In genomic region chr2:238684362-238685326, GRCh38 we compare ENCODE assay signal across 9 cellular contexts.
DNase-seq lines count a peak whose midpoint lies in the region; ATAC-seq, FAIRE-seq and TF ChIP-seq lines count a peak whose summit lies in the region.
"Had no signal": no experiment of that assay in that cellular context is flagged by ENCODE, and none has a peak within 500 bp of the region (broad histone marks: within the 10 kb centered on the region; RNA-seq: fewer than 3 reads in every experiment).

No MANE protein-coding gene starts in this region.

- TF ChIP-seq CTCF in A549 (IDR thresholded peaks at IDR 0.05) (peak; percentile 50), HepG2 (CRISPR knock-in tag; IDR thresholded peaks at IDR 0.05) (no peak), Peyer's patch (IDR thresholded peaks at IDR 0.05) (no peak), glutamatergic neuron (IDR thresholded peaks at IDR 0.05; ENCODE audit: partially characterized antibody, unreplicated experiment) (no peak)

- CTCF ChIA-PET in A549 (lab: Yijun Ruan, JAX) = interaction anchor here (0.7 to 1.2 kb wide), 5 partner anchors 12 to 275 kb away, joined by 3 to 5 read pairs (median 3); no protein-coding TSS in a partner anchor
- CTCF ChIA-PET in HepG2 (lab: Yijun Ruan, JAX; ENCODE audit: low intra/inter-chr PET ratio, low total read pairs) = no interaction called here

- in situ Hi-C loops in T47D (cut with HindIII; ENCODE audit: low pct_unique_long_range_greater_than_20kb, low sequenced_read_pairs) (no loop called here), HepG2 (cut with HindIII; ENCODE audit: extremely low pct_ligation_motif_present, low pct_unique_long_range_greater_than_20kb) (no loop called here)

- peak; percentile 96 for FAIRE-seq in A549 (lab: Jason Lieb, UNC)
- FAIRE-seq in HepG2 (lab: Jason Lieb, UNC) = no peak

- H3K9me3 ChIP-seq in A549 = peaks cover 28% of the 10 kb centered on the region
- H3K9me3 ChIP-seq in HepG2 (ENCODE audit: low read length) = peaks cover 5% of the 10 kb centered on the region; the same call in 1 of the 2 replicates
- no peaks in the 10 kb centered on the region for H3K9me3 ChIP-seq in Peyer's patch

- ATAC-seq in A549 = peak; percentile 97 to 98
- no peak for ATAC-seq in HepG2

- WGBS in A549 (ENCODE audit: missing lambda C conversion rate) = under 1% methylated on average over 8 of the region's 8 CpGs
- WGBS in HepG2 (ENCODE audit: low lambda C conversion rate) = 9% methylated on average over 8 of the region's 8 CpGs

- peaks cover under 1 to 37% of the 10 kb centered on the region in 2 experiments; a peak in 3 of 5 replicates for H3K27me3 ChIP-seq in HepG2 (ENCODE audit: control insufficient read depth in 1 of 2, insufficient read depth in 2 of 2, low read length in 2 of 2)
- H3K27me3 ChIP-seq in Peyer's patch = no peaks in the 10 kb centered on the region

- H3K4me2 ChIP-seq in A549 = peak overlapping the region; percentile 61
- H3K4me2 ChIP-seq in HepG2 (ENCODE audit: low read depth, low read length) = no peak overlapping the region

- BruUV-seq in HepG2 (replicated peaks; lab: Mats Ljungman, UMichigan) = no TSS peak

- H3K4me1 ChIP-seq in A549 (peaks cover 26% of the 10 kb centered on the region), HepG2 (ENCODE audit: insufficient read depth, low read length) (no peaks in the 10 kb centered on the region), Peyer's patch (no peaks in the 10 kb centered on the region)

- H3K27ac ChIP-seq in A549 = peak overlapping the region; percentile 95 to 96
- no peak overlapping the region for H3K27ac ChIP-seq in HepG2 (ENCODE audit: extremely low read length, insufficient read depth, low read length)
- peak overlapping the region in 2 of 4 donors; percentile 3 to 44 for H3K27ac ChIP-seq in Peyer's patch

- H3K4me3 Mint-ChIP-seq in glutamatergic neuron (ENCODE audit: unreplicated experiment) = no peak overlapping the region

- H3K36me3 ChIP-seq in HepG2 (replicated peaks in 1 of 2; ENCODE audit: control insufficient read depth in 1 of 2, insufficient read depth in 2 of 2, low read length in 2 of 2) (no peaks in the 10 kb centered on the region), Peyer's patch (no peaks in the 10 kb centered on the region)

- H2AFZ ChIP-seq in HepG2 (ENCODE audit: low read length) = no peak overlapping the region

- TF ChIP-seq RAD21 in A549 (conservative IDR thresholded peaks at IDR 0.05 in 1 of 2, IDR thresholded peaks at IDR 0.05 in 1 of 2) = peak; percentile 65 to 76
- TF ChIP-seq RAD21 in HepG2 (CRISPR knock-in tag; IDR thresholded peaks at IDR 0.05) = no peak

- peak; percentile 97 to 99 for DNase-seq in A549 (ENCODE audit: low read depth in 1 of 2, low spot score in 1 of 2)
- DNase-seq in HS-27A (ENCODE audit: low read depth) = peak; percentile 14
- DNase-seq in T47D (ENCODE audit: low read depth in 1 of 2, low spot score in 1 of 2) = peak; percentile 21 to 54
- DNase-seq in HepG2 (ENCODE audit: low spot score) = peak; percentile 29
- DNase-seq in Peyer's patch = no peak
- no peak for DNase-seq in glutamatergic neuron
- DNase-seq in putamen (ENCODE audit: low spot score) = no peak
- no peak for DNase-seq in T-helper 9 cell
- DNase-seq: naive B cell had no signal

- H3K27me3 Mint-ChIP-seq in glutamatergic neuron (ENCODE audit: unreplicated experiment) = peaks cover 4% of the 10 kb centered on the region

- POLR2A ChIA-PET in A549 (lab: Yijun Ruan, JAX) (interaction anchor here (0.5 to 1.6 kb wide), 3 partner anchors 51 to 163 kb away, joined by 3 read pairs; partner anchors contain the start of gene TWIST2), HepG2 (lab: Yijun Ruan, JAX) (no interaction called here)

- TF ChIP-seq EP300 in A549 (IDR thresholded peaks at IDR 0.05) (peak; percentile 94; a peak in 4 of 5 replicates), HepG2 (IDR thresholded peaks at IDR 0.05; ENCODE audit: low read depth in 2 of 2, low read length in 2 of 2) (no peak), HepG2 (CRISPR knock-in tag; IDR thresholded peaks at IDR 0.05; ENCODE audit: borderline replicate concordance) (no peak)

- H3K4me3 ChIP-seq in A549 (no peak overlapping the region), HepG2 (replicated peaks in 1 of 3; ENCODE audit: insufficient read depth in 1 of 3, low read depth in 2 of 3, low read length in 3 of 3) (no peak overlapping the region), Peyer's patch (no peak overlapping the region)

- H3K36me3 Mint-ChIP-seq in glutamatergic neuron (ENCODE audit: unreplicated experiment) = no peaks in the 10 kb centered on the region
- H3K36me3 Mint-ChIP-seq: naive B cell had no signal

- no peak overlapping the region for H3K9ac ChIP-seq in HepG2 (ENCODE audit: insufficient read depth, low read depth, low read length)

- H4K20me1 ChIP-seq in HepG2 (ENCODE audit: insufficient read depth, low read length) = no peaks in the 10 kb centered on the region

- H3K4me1 Mint-ChIP-seq in glutamatergic neuron (ENCODE audit: low read depth, unreplicated experiment) = no peaks in the 10 kb centered on the region
- H3K4me1 Mint-ChIP-seq: naive B cell had no signal

- no peak for TF ChIP-seq POLR2A in A549 (IDR thresholded peaks at IDR 0.05; ENCODE audit: low read length)
- TF ChIP-seq POLR2A in HepG2 (IDR thresholded peaks at IDR 0.05; ENCODE audit: insufficient read depth in 1 of 2, low read depth in 2 of 2, low read length in 2 of 2) = no peak
- TF ChIP-seq POLR2A in Peyer's patch (IDR thresholded peaks at IDR 0.05) = no peak

- no peaks in the 10 kb centered on the region for H3K79me2 ChIP-seq in HepG2 (ENCODE audit: insufficient read depth, low read length)

- H3K27ac Mint-ChIP-seq in glutamatergic neuron (ENCODE audit: unreplicated experiment) = no peak overlapping the region
- H3K27ac Mint-ChIP-seq: naive B cell had no signal

- intact Hi-C loops in HepG2 (cut with micrococcal nuclease; ENCODE audit: unreplicated experiment) = no loop called here

- H3K9me3 Mint-ChIP-seq in glutamatergic neuron (ENCODE audit: unreplicated experiment) = peaks cover 2% of the 10 kb centered on the region

TF ChIP-seq in A549, 52 proteins besides CTCF, POLR2A, EP300 and RAD21 (continues in another document):
- TF ChIP-seq RFX5 (IDR thresholded peaks at IDR 0.05) (no peak; the same call in 1 of the 2 replicates), EHMT2 (IDR thresholded peaks at IDR 0.05; ENCODE audit: low read depth) (no peak; the same call in 1 of the 2 replicates), PHF8 (IDR thresholded peaks at IDR 0.05; ENCODE audit: borderline replicate concordance, low read depth) (no peak), BHLHE40 (IDR thresholded peaks at IDR 0.05; ENCODE audit: low read depth, low read length) (no peak), JUNB (IDR thresholded peaks at IDR 0.05) (peak; percentile 99), HOXA7 (CRISPR knock-in tag; IDR thresholded peaks at IDR 0.05) (no peak; the same call in 1 of the 2 replicates), NR3C1 (IDR thresholded peaks at IDR 0.05) (no peak), CBX2 (IDR thresholded peaks at IDR 0.05; ENCODE audit: borderline replicate concordance, low read depth) (no peak), E2F6 (IDR thresholded peaks at IDR 0.05; ENCODE audit: borderline replicate concordance, low read depth) (no peak), ATOH8 (CRISPR knock-in tag; IDR thresholded peaks at IDR 0.05; ENCODE audit: low read depth) (peak; percentile 55)

TF ChIP-seq in HepG2, 621 proteins besides CTCF, POLR2A, EP300 and RAD21 (continues in another document):
- TF ChIP-seq PRMT3 (CRISPR knock-in tag; IDR thresholded peaks at IDR 0.05; ENCODE audit: borderline replicate concordance, low read depth) (no peak), TCF12 (IDR thresholded peaks at IDR 0.05) (no peak), TCF12 (CRISPR knock-in tag; IDR thresholded peaks at IDR 0.05) (no peak), CEBPB (IDR thresholded peaks at IDR 0.05; ENCODE audit: borderline replicate concordance, low read depth, low read length) (peak; percentile 76), ZNF547 (CRISPR knock-in tag; IDR thresholded peaks at IDR 0.05) (no peak), AFF4 (CRISPR knock-in tag; IDR thresholded peaks at IDR 0.05) (no peak), ZNF225 (CRISPR knock-in tag; IDR thresholded peaks at IDR 0.05) (no peak), MAX (IDR thresholded peaks at IDR 0.05) (no peak), ATF3 (CRISPR knock-in tag; IDR thresholded peaks at IDR 0.05) (no peak)

Comparison
In these comparisons a context has a peak if more than half of its experiments do, and no peak if none do; other contexts are left out.
1. DNase-seq: peak in A549 (2 of 2), HS-27A (single experiment), T47D (2 of 2) and HepG2 (single experiment); none in Peyer's patch (0 of 3), glutamatergic neuron (single experiment), putamen (single experiment) and T-helper 9 cell (single experiment).
2. Of the 38 proteins assayed by ChIP-seq in both HepG2 and A549: peak only in HepG2: none; only in A549: BCL3, CTCF, EP300, ESRRA, JUN, JUNB and 6 more; in both: CEBPB and FOSL2; in neither: 24.